Comparison of ENCODE assay signal across 17 cellular contexts in genomic region chr22:34850010-34850409, GRCh38.
DNase-seq lines count a peak whose midpoint lies in the region; ATAC-seq and TF ChIP-seq lines count a peak whose summit lies in the region.
"Had no signal": no experiment of that assay in that cellular context is flagged by ENCODE, and none has a peak within 500 bp of the region (broad histone marks: within the 10 kb centered on the region; RNA-seq: fewer than 3 reads in every experiment).

No MANE protein-coding gene starts in this region.

- no peak for ATAC-seq in GM21576 (IDR thresholded peaks at IDR 0.05; ENCODE audit: unreplicated experiment)
- no peak for ATAC-seq in sciatic nerve

- no peaks in the 10 kb centered on the region for H3K9me3 ChIP-seq in BLaER1

- no peak overlapping the region for H3K9ac ChIP-seq in BLaER1

- intact Hi-C loops in sciatic nerve (cut with DNase I), result no loop called here

- in situ Hi-C loops in SK-MEL-5 (cut with HindIII; ENCODE audit: low pct_unique_long_range_greater_than_20kb, low sequenced_read_pairs), result no loop called here

- peak overlapping the region; percentile 56 for H3K4me2 ChIP-seq in BLaER1
- H3K4me2 ChIP-seq: PC-9 had no signal

- peak; percentile 32 for DNase-seq in SK-MEL-5 (ENCODE audit: low read depth, low spot score)
- peak; percentile 54 for DNase-seq in kidney epithelial cell (ENCODE audit: low read depth)
- peak; percentile 23 for DNase-seq in skeletal muscle cell (ENCODE audit: low read depth)
- DNase-seq in sciatic nerve (ENCODE audit: low spot score), result no peak
- DNase-seq in activated T-cell treated with anti-CD3 and anti-CD28 coated beads, Interleukin-2, amount 50 U/mL, for 1 hour, result no peak
- no peak for DNase-seq in OCI-M2 (lab: John Stamatoyannopoulos, UW; ENCODE audit: unreplicated experiment)
- DNase-seq: COR-L47, H9, KBM-7, NCI-H1436, NCI-H2029, NCI-H2171 treated with DMSO at 0.1 percent for 48 hours, NCI-H446 treated with DMSO at 0.1 percent for 48 hours, PC-9 had no signal

- no peaks in the 10 kb centered on the region for H3K36me3 ChIP-seq in BLaER1
- no peaks in the 10 kb centered on the region for H3K36me3 ChIP-seq in kidney epithelial cell (ENCODE audit: control insufficient read depth, insufficient read depth, low read length)

- H3K27ac ChIP-seq in BLaER1, result no peak overlapping the region
- H3K27ac ChIP-seq: C4-2B, PC-9 had no signal

- TF ChIP-seq CTCF in kidney epithelial cell (IDR thresholded peaks at IDR 0.05; ENCODE audit: insufficient read depth, low read length, poor library complexity, severe bottlenecking), result no peak

- H4K20me1 ChIP-seq in BLaER1, result no peaks in the 10 kb centered on the region

- no peak overlapping the region for H3K4me3 ChIP-seq in BLaER1
- H3K4me3 ChIP-seq in kidney epithelial cell (ENCODE audit: low read depth, low read length), result no peak overlapping the region
- no peak overlapping the region for H3K4me3 ChIP-seq in skeletal muscle cell (ENCODE audit: low read depth, low read length)
- H3K4me3 ChIP-seq: PC-9 had no signal

- no peaks in the 10 kb centered on the region for H3K27me3 ChIP-seq in BLaER1
- no peaks in the 10 kb centered on the region for H3K27me3 ChIP-seq in kidney epithelial cell (ENCODE audit: control insufficient read depth, insufficient read depth, low read length)

- peaks cover 24% of the 10 kb centered on the region for H3K4me1 ChIP-seq in BLaER1

Comparison
In these comparisons a context has a peak if more than half of its experiments do, and no peak if none do; other contexts are left out.
1. DNase-seq: peak in SK-MEL-5 (single experiment), kidney epithelial cell (single experiment) and skeletal muscle cell (single experiment); none in sciatic nerve (single experiment), activated T-cell treated with anti-CD3 and anti-CD28 coated beads, Interleukin-2, amount 50 U/mL, for 1 hour (single experiment) and OCI-M2 (single experiment).